In the genomic region with DNA sequence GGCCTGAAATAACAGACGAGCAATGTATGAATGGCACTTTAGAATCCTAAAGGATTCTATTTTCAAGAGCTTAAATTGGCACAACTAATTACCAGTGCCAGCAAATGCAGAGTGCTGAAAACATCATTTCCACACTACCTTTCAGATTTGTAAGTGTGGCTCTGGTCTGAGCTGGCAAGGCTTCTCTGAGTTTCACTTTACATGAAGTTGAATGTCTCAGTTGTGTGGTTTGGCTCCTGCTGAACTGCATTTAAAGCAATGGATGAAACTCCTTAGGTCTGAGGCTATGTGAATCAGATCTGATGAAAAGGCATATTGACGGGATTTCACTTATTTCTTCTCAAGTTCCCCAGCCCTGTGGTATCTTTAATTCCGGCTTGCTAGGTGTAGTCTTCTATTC, we compare ENCODE assay signal across 27 cellular contexts.
DNase-seq lines count a peak whose midpoint lies in the region; ATAC-seq and TF ChIP-seq lines count a peak whose summit lies in the region.
"Had no signal": no experiment of that assay in that cellular context is flagged by ENCODE, and none has a peak within 500 bp of the region (broad histone marks: within the 10 kb centered on the region; RNA-seq: fewer than 3 reads in every experiment).

No MANE protein-coding gene starts in this region.

- no peak overlapping the region for H3K4me3 ChIP-seq in mammary epithelial cell (replicated peaks in 1 of 3; ENCODE audit: insufficient read depth in 1 of 3, low read depth in 2 of 3, low read length in 3 of 3)
- no peak overlapping the region for H3K4me3 ChIP-seq in breast epithelium
- H3K4me3 ChIP-seq in adipocyte (ENCODE audit: low read length): peak overlapping the region; percentile 21
- no peak overlapping the region for H3K4me3 ChIP-seq in fibroblast of the aortic adventitia (ENCODE audit: low read depth, low read length)
- H3K4me3 ChIP-seq: adrenal gland, esophagus muscularis mucosa, lower lobe of right lung, upper lobe of left lung had no signal

- H3K4me1 ChIP-seq in mammary epithelial cell (ENCODE audit: insufficient read depth, low read length) (peaks cover 8% of the 10 kb centered on the region), breast epithelium (no peaks in the 10 kb centered on the region), adipocyte (ENCODE audit: control insufficient read depth, insufficient read depth, low read length) (peaks cover 17% of the 10 kb centered on the region)
- H3K4me1 ChIP-seq: adrenal gland, esophagus muscularis mucosa, lower lobe of right lung had no signal

- H3K27ac ChIP-seq in mammary epithelial cell (ENCODE audit: insufficient read depth, low read depth, low read length) (no peak overlapping the region), breast epithelium (no peak overlapping the region)
- H3K27ac ChIP-seq: adrenal gland, C4-2B, esophagus muscularis mucosa, lower lobe of right lung, upper lobe of left lung, VCaP had no signal

- no peak overlapping the region for H3K4me2 ChIP-seq in mammary epithelial cell (ENCODE audit: insufficient read depth, low read depth, low read length)

- TF ChIP-seq CTCF in mammary epithelial cell (conservative IDR thresholded peaks at IDR 0.05 in 1 of 2, IDR thresholded peaks at IDR 0.05 in 1 of 2; ENCODE audit: extremely low read depth in 1 of 2, insufficient read depth in 1 of 2, low read depth in 1 of 2, low read length in 2 of 2) (no peak), breast epithelium (IDR thresholded peaks at IDR 0.05) (no peak), fibroblast of the aortic adventitia (IDR thresholded peaks at IDR 0.05; ENCODE audit: insufficient read depth, low read length) (no peak)

- in situ Hi-C loops in mammary epithelial cell (cut with MboI; ENCODE audit: low sequenced_read_pairs in 2 of 2): no loop called here

- H3K36me3 ChIP-seq in mammary epithelial cell (ENCODE audit: insufficient read depth, low read length) (no peaks in the 10 kb centered on the region), breast epithelium (no peaks in the 10 kb centered on the region), adipocyte (ENCODE audit: control insufficient read depth, insufficient read depth, low read length, severe bottlenecking) (no peaks in the 10 kb centered on the region)
- H3K36me3 ChIP-seq: adrenal gland, esophagus muscularis mucosa, lower lobe of right lung, upper lobe of left lung had no signal

- CTCF ChIA-PET in mammary epithelial cell (lab: Charles Lee; ENCODE audit: low non-redundant PET): no interaction called here

- no peak overlapping the region for H2AFZ ChIP-seq in mammary epithelial cell (ENCODE audit: low read depth, low read length)

- no peak for TF ChIP-seq POLR2A in breast epithelium (IDR thresholded peaks at IDR 0.05)

- H3K27me3 ChIP-seq in mammary epithelial cell (ENCODE audit: insufficient read depth, low read length) (no peaks in the 10 kb centered on the region), breast epithelium (no peaks in the 10 kb centered on the region), adipocyte (replicated peaks; ENCODE audit: control insufficient read depth, insufficient read depth, low read length) (no peaks in the 10 kb centered on the region)
- H3K27me3 ChIP-seq: adrenal gland, esophagus muscularis mucosa, upper lobe of left lung had no signal

- H3K9ac ChIP-seq in mammary epithelial cell (ENCODE audit: insufficient read depth, low read length) (no peak overlapping the region), adipocyte (ENCODE audit: low read length) (no peak overlapping the region)

- H3K9me3 ChIP-seq in mammary epithelial cell (replicated peaks; ENCODE audit: insufficient read depth, low read length): no peaks in the 10 kb centered on the region
- no peaks in the 10 kb centered on the region for H3K9me3 ChIP-seq in breast epithelium
- no peaks in the 10 kb centered on the region for H3K9me3 ChIP-seq in adipocyte (ENCODE audit: control insufficient read depth, low read length)
- H3K9me3 ChIP-seq: adrenal gland, esophagus muscularis mucosa, lower lobe of right lung, upper lobe of left lung had no signal

- dilution Hi-C loops in mammary epithelial cell (cut with HindIII; ENCODE audit: low sequenced_read_pairs): no loop called here

- peak; percentile 17 for DNase-seq in mammary epithelial cell
- DNase-seq in breast epithelium (ENCODE audit: low spot score in 2 of 2): no peak
- DNase-seq in adipocyte (ENCODE audit: low read depth): peak; percentile 58
- peak; percentile 76 for DNase-seq in fibroblast of the aortic adventitia (ENCODE audit: low read depth)
- no peak for DNase-seq in left cardiac atrium
- DNase-seq in posterior vena cava (ENCODE audit: low spot score): no peak
- DNase-seq in stimulated activated CD4-positive, alpha-beta T cell treated with anti-CD3 and anti-CD28 coated beads, Interleukin-2, amount 100 ng/mL, for 48 hours: no peak
- DNase-seq: activated CD4-positive, alpha-beta T cell treated with anti-CD3 and anti-CD28 coated beads, Interleukin-2, amount 50 U/mL, for 1 hour; activated effector memory CD4-positive, alpha-beta T cell treated with anti-CD3 and anti-CD28 coated beads, Interleukin-2, amount 50 U/mL, for 16 hours; adrenal gland; cerebellar nuclear complex; DMS 273 treated with DMSO at 0.1 percent for 48 hours; effector CD8-positive, alpha-beta T cell; GDM1; HFFc6; lower lobe of right lung; NCI-H2107; NCI-H69; occipital lobe; Right ventricle myocardium superior; stimulated activated CD4-positive, alpha-beta T cell treated with anti-CD3 and anti-CD28 coated beads, Interleukin-2, amount 100 ng/mL, for 24 hours; T-cell; upper lobe of left lung had no signal

- H3K79me2 ChIP-seq in mammary epithelial cell (ENCODE audit: insufficient read depth, low read length): no peaks in the 10 kb centered on the region

- intact Hi-C loops in mammary epithelial cell (cut with micrococcal nuclease) (no loop called here), breast epithelium (cut with DNase I; ENCODE audit: low total_unique reads) (no loop called here), left cardiac atrium (cut with DNase I) (no loop called here), posterior vena cava (cut with DNase I) (no loop called here)

- no TSS peak for BruUV-seq in mammary epithelial cell (replicated peaks; lab: Mats Ljungman, UMichigan)

- no peaks in the 10 kb centered on the region for H4K20me1 ChIP-seq in mammary epithelial cell (ENCODE audit: insufficient read depth, low read length)

- whole genome bisulfite sequencing in mammary epithelial cell (ENCODE audit: low coverage, missing lambda C conversion rate): 94% methylated on average over 3 of the region's 3 CpGs

- ATAC-seq in HG03039 (IDR thresholded peaks at IDR 0.05; ENCODE audit: unreplicated experiment) (no peak), left cardiac atrium (no peak)
- ATAC-seq: lower lobe of right lung, T-cell had no signal

Comparison
In these comparisons a context has a peak if more than half of its experiments do, and no peak if none do; other contexts are left out.
1. DNase-seq: peak in mammary epithelial cell (single experiment), adipocyte (single experiment) and fibroblast of the aortic adventitia (single experiment); none in breast epithelium (0 of 2), left cardiac atrium (single experiment), posterior vena cava (single experiment) and stimulated activated CD4-positive, alpha-beta T cell treated with anti-CD3 and anti-CD28 coated beads, Interleukin-2, amount 100 ng/mL, for 48 hours (0 of 2).